ENCODE assay signal across 16 cellular contexts in genomic region chr2:152242787-152243472, GRCh38.
A peak's percentile ranks its signal among the peaks of the same experiment; 100 is the strongest.
DNase-seq lines count a peak whose midpoint lies in the region; TF ChIP-seq lines count a peak whose summit lies in the region.
"Had no signal": no experiment of that assay in that cellular context is flagged by ENCODE, and none has a peak within 500 bp of the region (broad histone marks: within the 10 kb centered on the region; RNA-seq: fewer than 3 reads in every experiment).

No MANE protein-coding gene starts in this region.

- H3K27ac ChIP-seq in neuronal stem cell (replicated peaks; ENCODE audit: low read length) (peak overlapping the region; percentile 79), esophagus muscularis mucosa (replicated peaks in 1 of 4) (no peak overlapping the region), Karpas-422 (ENCODE audit: low read length) (no peak overlapping the region)
- H3K27ac ChIP-seq: PC-9, SK-N-MC had no signal

- H2AFZ ChIP-seq in neuronal stem cell (ENCODE audit: low read length) (no peak overlapping the region), Karpas-422 (ENCODE audit: low read length) (no peak overlapping the region)
- H2AFZ ChIP-seq: PC-9 had no signal

- H4K91ac ChIP-seq in neuronal stem cell (ENCODE audit: low read depth, low read length, poor library complexity) = no peak overlapping the region

- H4K8ac ChIP-seq in neuronal stem cell (ENCODE audit: low read depth, low read length) = no peak overlapping the region

- no peak for TF ChIP-seq CTCF in esophagus muscularis mucosa (IDR thresholded peaks at IDR 0.05)

- TF ChIP-seq POLR2A in esophagus muscularis mucosa (IDR thresholded peaks at IDR 0.05; ENCODE audit: low read depth) = no peak

- DNase-seq in ELF-1 (ENCODE audit: low read depth, low spot score) = peak; percentile 62
- peak; percentile 62 for DNase-seq in NCI-H82 treated with DMSO at 0.1 percent for 48 hours (lab: John Stamatoyannopoulos, UW; ENCODE audit: unreplicated experiment)
- peak; percentile 26 for DNase-seq in iPS-NIHi7 (ENCODE audit: extremely low spot score)
- no peak for DNase-seq in neuronal stem cell (ENCODE audit: low spot score)
- no peak for DNase-seq in esophagus muscularis mucosa (ENCODE audit: extremely low spot score)
- no peak for DNase-seq in Karpas-422
- DNase-seq in activated CD8-positive, alpha-beta memory T cell treated with anti-CD3 and anti-CD28 coated beads, Interleukin-2, amount 50 U/mL, for 48 hours = no peak
- DNase-seq: CD8-positive, alpha-beta T cell; KBM-7; NCI-H1048; NCI-H146; NCI-H345; NCI-H69; PC-9 had no signal

- H3K36me3 ChIP-seq in neuronal stem cell (replicated peaks in 1 of 2; ENCODE audit: control insufficient read depth in 2 of 2, insufficient read depth in 2 of 2, low read length in 2 of 2) (no peaks in the 10 kb centered on the region), esophagus muscularis mucosa (no peaks in the 10 kb centered on the region), Karpas-422 (ENCODE audit: insufficient read depth, low read length) (no peaks in the 10 kb centered on the region)

- H2BK12ac ChIP-seq in neuronal stem cell (ENCODE audit: low read length) = no peak overlapping the region

- H3K4me2 ChIP-seq in neuronal stem cell (ENCODE audit: insufficient read depth, low read length, poor library complexity, severe bottlenecking) = no peak overlapping the region
- no peak overlapping the region for H3K4me2 ChIP-seq in Karpas-422 (ENCODE audit: low read depth, low read length, poor library complexity, severe bottlenecking)
- H3K4me2 ChIP-seq: PC-9 had no signal

- no peak overlapping the region for H2AK5ac ChIP-seq in neuronal stem cell (ENCODE audit: low read depth, low read length)

- no peak overlapping the region for H3K4ac ChIP-seq in neuronal stem cell (ENCODE audit: low read length)

- no peak overlapping the region for H3K23ac ChIP-seq in neuronal stem cell (ENCODE audit: low read depth, low read length, poor library complexity)

- peaks cover 7 to 17% of the 10 kb centered on the region in 2 donors for H3K4me1 ChIP-seq in neuronal stem cell (ENCODE audit: control insufficient read depth in 2 of 2, insufficient read depth in 1 of 2, low read depth in 1 of 2, low read length in 2 of 2)
- H3K4me1 ChIP-seq in esophagus muscularis mucosa = peaks cover 0 to 8% (median 6%) of the 10 kb centered on the region in 4 donors
- peaks cover 9% of the 10 kb centered on the region for H3K4me1 ChIP-seq in Karpas-422 (ENCODE audit: low read length)

- H3K9me3 ChIP-seq in neuronal stem cell (replicated peaks in 1 of 2; ENCODE audit: control insufficient read depth in 2 of 2, insufficient read depth in 1 of 2, low read depth in 1 of 2, low read length in 2 of 2) = peaks cover 4 to 7% of the 10 kb centered on the region in 2 donors
- H3K9me3 ChIP-seq in esophagus muscularis mucosa = peaks cover 0 to 13% (median 5%) of the 10 kb centered on the region in 4 donors
- H3K9me3 ChIP-seq in Karpas-422 (ENCODE audit: low read length) = no peaks in the 10 kb centered on the region

- H3K9ac ChIP-seq in neuronal stem cell (ENCODE audit: low read depth, low read length, poor library complexity) = no peak overlapping the region
- no peak overlapping the region for H3K9ac ChIP-seq in Karpas-422 (ENCODE audit: low read length)

- WGBS in neuronal stem cell (ENCODE audit: extremely low coverage in 2 of 2, insufficient read length in 2 of 2, insufficient replicate concordance in 1 of 2), 2 donors = no CpG with 5 or more reads among the region's 3 CpGs
- 90% methylated on average over 3 of the region's 3 CpGs for WGBS in esophagus muscularis mucosa

- no peaks in the 10 kb centered on the region for H4K20me1 ChIP-seq in Karpas-422 (ENCODE audit: insufficient read depth, low read depth, low read length)

- no peaks in the 10 kb centered on the region for H3K9me2 ChIP-seq in Karpas-422 (replicated peaks; ENCODE audit: insufficient read depth, low read length)

- H3K18ac ChIP-seq in neuronal stem cell (ENCODE audit: low read length) = peak overlapping the region; percentile 55

- TF ChIP-seq EP300 in esophagus muscularis mucosa (IDR thresholded peaks at IDR 0.05) = no peak

- intact Hi-C loops in esophagus muscularis mucosa (cut with DNase I) = no loop called here

- H2BK5ac ChIP-seq in neuronal stem cell (ENCODE audit: low read length) = no peak overlapping the region

- H2BK120ac ChIP-seq in neuronal stem cell (ENCODE audit: low read depth, low read length) = no peak overlapping the region

- H3K27me3 ChIP-seq in neuronal stem cell (ENCODE audit: control insufficient read depth in 3 of 3, insufficient read depth in 3 of 3, low read depth in 1 of 3, low read length in 3 of 3) (peaks cover 0 to 8% (median 0%) of the 10 kb centered on the region in 3 experiments), esophagus muscularis mucosa (no peaks in the 10 kb centered on the region), Karpas-422 (ENCODE audit: low read length) (no peaks in the 10 kb centered on the region)

- H3K79me2 ChIP-seq in Karpas-422 (ENCODE audit: low read length) = no peaks in the 10 kb centered on the region

- H3K79me1 ChIP-seq in neuronal stem cell (ENCODE audit: low read depth, low read length) = no peaks in the 10 kb centered on the region

- no peak overlapping the region for H3K14ac ChIP-seq in neuronal stem cell (ENCODE audit: low read length)

- no peak overlapping the region for H2BK15ac ChIP-seq in neuronal stem cell (ENCODE audit: low read length)

- H3K4me3 ChIP-seq in neuronal stem cell (ENCODE audit: low read length in 2 of 2) = no peak overlapping the region
- no peak overlapping the region for H3K4me3 ChIP-seq in esophagus muscularis mucosa
- H3K4me3 ChIP-seq in Karpas-422 (ENCODE audit: low read length) = no peak overlapping the region
- H3K4me3 ChIP-seq: GM12878, PC-9, SK-N-MC had no signal

Comparison
In these comparisons a context has a peak if more than half of its experiments do, and no peak if none do; other contexts are left out.
1. DNase-seq: peak in ELF-1 (single experiment), NCI-H82 treated with DMSO at 0.1 percent for 48 hours (single experiment) and iPS-NIHi7 (single experiment); none in neuronal stem cell (single experiment), esophagus muscularis mucosa (single experiment), Karpas-422 (single experiment) and activated CD8-positive, alpha-beta memory T cell treated with anti-CD3 and anti-CD28 coated beads, Interleukin-2, amount 50 U/mL, for 48 hours (single experiment).